Comparison of ENCODE assay signal across 7 cellular contexts in genomic region chr1:207797229-207797973, GRCh38.
A peak's percentile ranks its signal among the peaks of the same experiment; 100 is the strongest.
DNase-seq lines count a peak whose midpoint lies in the region; ATAC-seq and FAIRE-seq lines count a peak whose summit lies in the region.

No MANE protein-coding gene starts in this region.

- peak; percentile 96 for FAIRE-seq in GM18507 (lab: Jason Lieb, UNC)

- DNase-seq in GM18507 (ENCODE audit: extremely low spot score, insufficient read length, low read depth): no peak
- DNase-seq in NCI-H2196 (lab: John Stamatoyannopoulos, UW; ENCODE audit: unreplicated experiment): peak; percentile 72
- DNase-seq in cerebellar cortex (ENCODE audit: low spot score): peak; percentile 83
- peak; percentile 86 for DNase-seq in kidney tubule cell (ENCODE audit: low spot score)
- DNase-seq in stimulated activated CD4-positive, alpha-beta T cell treated with anti-CD3 and anti-CD28 coated beads, Interleukin-4, amount 100 ng/mL, for 1 hour: peak; percentile 82

- ATAC-seq in HG03066 (IDR thresholded peaks at IDR 0.05; ENCODE audit: low read depth, unreplicated experiment): peak; percentile 55
- ATAC-seq in activated CD4-positive, CD25-positive, alpha-beta regulatory T cell treated with anti-CD3 and anti-CD28 coated beads, Interleukin-2, amount 50 U/mL, for 24 hours: peak; percentile 81 to 93
